Comparison of ENCODE assay signal across 8 cellular contexts in genomic region chr1:110880708-110881374, GRCh38.
DNase-seq lines count a peak whose midpoint lies in the region; ATAC-seq lines count a peak whose summit lies in the region.

No MANE protein-coding gene starts in this region.

- H3K27me3 Mint-ChIP-seq in T-helper 2 cell treated with Interferon-gamma antibody and Interleukin-4, amounts not matched to agents 5 μg/mL and 100 μg/mL, for 36 hours (ENCODE audit: low read depth), result no peaks in the 10 kb centered on the region
- H3K27me3 Mint-ChIP-seq in effector memory CD8-positive, alpha-beta T cell, result no peaks in the 10 kb centered on the region

- peaks cover 63% of the 10 kb centered on the region for H3K4me1 Mint-ChIP-seq in T-helper 2 cell treated with Interferon-gamma antibody and Interleukin-4, amounts not matched to agents 5 μg/mL and 100 μg/mL, for 36 hours (ENCODE audit: low read depth)
- H3K4me1 Mint-ChIP-seq in effector memory CD8-positive, alpha-beta T cell (ENCODE audit: low read depth in 2 of 2), result peaks cover 54 to 85% of the 10 kb centered on the region in 2 donors

- ATAC-seq in HG02642 (IDR thresholded peaks at IDR 0.05; ENCODE audit: poor library complexity, unreplicated experiment) (peak; percentile 19), GM18519 (IDR thresholded peaks at IDR 0.05; ENCODE audit: low FRiP score, unreplicated experiment) (no peak), HG03159 (IDR thresholded peaks at IDR 0.05; ENCODE audit: unreplicated experiment) (no peak)
- ATAC-seq in effector memory CD8-positive, alpha-beta T cell (replicated peaks), result peak; percentile 82

- no peaks in the 10 kb centered on the region for H3K9me3 Mint-ChIP-seq in T-helper 2 cell treated with Interferon-gamma antibody and Interleukin-4, amounts not matched to agents 5 μg/mL and 100 μg/mL, for 36 hours
- no peaks in the 10 kb centered on the region for H3K9me3 Mint-ChIP-seq in effector memory CD8-positive, alpha-beta T cell

- peaks cover 67% of the 10 kb centered on the region for H3K36me3 Mint-ChIP-seq in T-helper 2 cell treated with Interferon-gamma antibody and Interleukin-4, amounts not matched to agents 5 μg/mL and 100 μg/mL, for 36 hours (ENCODE audit: low read depth)
- H3K36me3 Mint-ChIP-seq in effector memory CD8-positive, alpha-beta T cell (ENCODE audit: insufficient read depth), result peaks cover 71% of the 10 kb centered on the region

- peak overlapping the region; percentile 90 for H3K4me3 Mint-ChIP-seq in T-helper 2 cell treated with Interferon-gamma antibody and Interleukin-4, amounts not matched to agents 5 μg/mL and 100 μg/mL, for 36 hours
- H3K4me3 Mint-ChIP-seq in effector memory CD8-positive, alpha-beta T cell, result peak overlapping the region; percentile 99

- peak overlapping the region; percentile 100 for H3K27ac Mint-ChIP-seq in T-helper 2 cell treated with Interferon-gamma antibody and Interleukin-4, amounts not matched to agents 5 μg/mL and 100 μg/mL, for 36 hours
- H3K27ac Mint-ChIP-seq in effector memory CD8-positive, alpha-beta T cell, result peak overlapping the region; percentile 94 to 97

- DNase-seq in CD1c-positive myeloid dendritic cell (ENCODE audit: extremely low spot score) (peak; percentile 64), NCI-H2196 treated with DMSO at 0.1 percent for 48 hours (lab: John Stamatoyannopoulos, UW; ENCODE audit: unreplicated experiment) (no peak), NCI-H510A (lab: John Stamatoyannopoulos, UW) (no peak)
- peak; percentile 66 for DNase-seq in T-helper 2 cell treated with Interferon-gamma antibody and Interleukin-4, amounts not matched to agents 5 μg/mL and 100 μg/mL, for 36 hours (ENCODE audit: low spot score)
- peak; percentile 39 to 47 (median 40) for DNase-seq in effector memory CD8-positive, alpha-beta T cell

Comparison
In these comparisons a context has a peak if more than half of its experiments do, and no peak if none do; other contexts are left out.
1. DNase-seq: peak in CD1c-positive myeloid dendritic cell (single experiment), T-helper 2 cell treated with Interferon-gamma antibody and Interleukin-4, amounts not matched to agents 5 μg/mL and 100 μg/mL, for 36 hours (single experiment) and effector memory CD8-positive, alpha-beta T cell (3 of 3); none in NCI-H2196 treated with DMSO at 0.1 percent for 48 hours (single experiment) and NCI-H510A (single experiment).
2. ATAC-seq: peak in HG02642 (single experiment) and effector memory CD8-positive, alpha-beta T cell (single experiment); none in GM18519 (single experiment) and HG03159 (single experiment).